Comparison of ENCODE assay signal across 8 cellular contexts in genomic region chr17:35433075-35433894, GRCh38. TPM values are rescaled to one million over a fixed set of nuclear protein-coding genes. Genes with fewer than 3 reads are reported as not detected.
A peak's percentile ranks its signal among the peaks of the same experiment; 100 is the strongest.
DNase-seq lines count a peak whose midpoint lies in the region; ATAC-seq and TF ChIP-seq lines count a peak whose summit lies in the region.

No MANE protein-coding gene starts in this region.

- RAD21 ChIA-PET in HCT116 (lab: Charles Lee; ENCODE audit: low non-redundant PET in 1 of 2, low total read pairs in 2 of 2, uncharacterized antibody in 2 of 2, unreplicated experiment in 2 of 2), result no interaction called here

- H3K9me3 ChIP-seq in HCT116 (ENCODE audit: control insufficient read depth in 1 of 2, insufficient read depth in 1 of 2, low read depth in 1 of 2, low read length in 2 of 2) (no peaks in the 10 kb centered on the region), cardiac muscle cell (ENCODE audit: low read depth) (no peaks in the 10 kb centered on the region), uterus (no peaks in the 10 kb centered on the region)

- peak overlapping the region; percentile 39; the same call in 1 of the 2 replicates for H3K27ac ChIP-seq in HCT116 (ENCODE audit: low read depth, low read length)
- H3K27ac ChIP-seq in cardiac muscle cell, result no peak overlapping the region
- H3K27ac ChIP-seq in uterus, result peak overlapping the region; percentile 84 to 97

- peaks cover 2% of the 10 kb centered on the region for H3K36me3 Mint-ChIP-seq in activated naive CD8-positive, alpha-beta T cell treated with anti-CD3 and anti-CD28 coated beads for 36 hours
- H3K36me3 Mint-ChIP-seq in progenitor cell of endocrine pancreas (ENCODE audit: insufficient read depth), result peaks cover 8% of the 10 kb centered on the region

- peak overlapping the region; percentile 89 for H3K27ac Mint-ChIP-seq in activated naive CD8-positive, alpha-beta T cell treated with anti-CD3 and anti-CD28 coated beads for 36 hours
- peak overlapping the region; percentile 95 for H3K27ac Mint-ChIP-seq in progenitor cell of endocrine pancreas

- H3K4me3 ChIP-seq in HCT116 (replicated peaks in 1 of 2; ENCODE audit: low read depth in 1 of 2, low read length in 2 of 2), result peak overlapping the region in 1 of 2 experiments; percentile 41; a peak in 2 of 4 replicates
- no peak overlapping the region for H3K4me3 ChIP-seq in cardiac muscle cell
- H3K4me3 ChIP-seq in uterus, result peak overlapping the region; percentile 56 to 71

- peak overlapping the region; percentile 84 for H2AFZ ChIP-seq in HCT116 (ENCODE audit: low read depth, low read length, poor library complexity, severe bottlenecking)

- H3K4me1 Mint-ChIP-seq in activated naive CD8-positive, alpha-beta T cell treated with anti-CD3 and anti-CD28 coated beads for 36 hours, result peaks cover 45% of the 10 kb centered on the region
- peaks cover 9% of the 10 kb centered on the region for H3K4me1 Mint-ChIP-seq in progenitor cell of endocrine pancreas (ENCODE audit: low read depth)

- DNase-seq in AG20443 (ENCODE audit: low spot score), result peak; percentile 93
- peak; percentile 85 for DNase-seq in HCT116 (ENCODE audit: low read depth, low spot score)
- DNase-seq in SK-MEL-5 (ENCODE audit: low read depth, low spot score), result peak; percentile 87
- peak; percentile 69 for DNase-seq in activated naive CD8-positive, alpha-beta T cell treated with anti-CD3 and anti-CD28 coated beads for 36 hours
- peak; percentile 65 to 99 for DNase-seq in cardiac muscle cell (ENCODE audit: low read depth in 1 of 2, low spot score in 1 of 2)
- DNase-seq in progenitor cell of endocrine pancreas (ENCODE audit: low spot score, unreplicated experiment), result peak; percentile 13
- DNase-seq in uterus, result peak; percentile 78 to 88

- H3K4me2 ChIP-seq in HCT116 (ENCODE audit: low read length), result peak overlapping the region; percentile 80

- H3K4me1 ChIP-seq in HCT116 (ENCODE audit: control insufficient read depth in 1 of 2, insufficient read depth in 2 of 2, low read length in 2 of 2) (peaks cover 12 to 16% of the 10 kb centered on the region in 2 experiments), cardiac muscle cell (ENCODE audit: low read depth) (no peaks in the 10 kb centered on the region), uterus (no peaks in the 10 kb centered on the region)

- TF ChIP-seq POLR2A in HCT116 (IDR thresholded peaks at IDR 0.05; ENCODE audit: borderline replicate concordance, extremely low read depth, insufficient read depth, insufficient read length), result no peak
- TF ChIP-seq POLR2A in uterus (IDR thresholded peaks at IDR 0.05), result no peak

- in situ Hi-C loops in SK-MEL-5 (cut with HindIII; ENCODE audit: low pct_unique_long_range_greater_than_20kb, low sequenced_read_pairs), result loop anchor here (25.0 kb wide), 1 partner anchor 121 kb away; no protein-coding TSS in a partner anchor

- CTCF ChIA-PET in HCT116 (lab: Charles Lee), result no interaction called here

- BruUV-seq in HCT116 (replicated peaks; lab: Mats Ljungman, UMichigan), result no TSS peak

- no peak for TF ChIP-seq RAD21 in HCT116 (IDR thresholded peaks at IDR 0.05; ENCODE audit: low read depth)

- POLR2A ChIA-PET in HCT116 (lab: Charles Lee), result no interaction called here

- H3K9me3 Mint-ChIP-seq in activated naive CD8-positive, alpha-beta T cell treated with anti-CD3 and anti-CD28 coated beads for 36 hours, result no peaks in the 10 kb centered on the region
- peaks cover 9% of the 10 kb centered on the region for H3K9me3 Mint-ChIP-seq in progenitor cell of endocrine pancreas (ENCODE audit: low read depth)

- H3K79me2 ChIP-seq in HCT116 (ENCODE audit: insufficient read depth, low read length), result no peaks in the 10 kb centered on the region

- H3K4me3 Mint-ChIP-seq in activated naive CD8-positive, alpha-beta T cell treated with anti-CD3 and anti-CD28 coated beads for 36 hours, result peak overlapping the region; percentile 88
- peak overlapping the region; percentile 87 for H3K4me3 Mint-ChIP-seq in progenitor cell of endocrine pancreas (ENCODE audit: low read depth)

- no peaks in the 10 kb centered on the region for H4K20me1 ChIP-seq in HCT116 (ENCODE audit: insufficient read depth)

- intact Hi-C loops in HCT116 (cut with micrococcal nuclease), result no loop called here
- intact Hi-C loops in uterus (cut with DNase I; ENCODE audit: low total_unique reads), result no loop called here

- peak; percentile 96 for ATAC-seq in HCT116
- ATAC-seq in HG03196 (IDR thresholded peaks at IDR 0.05; ENCODE audit: unreplicated experiment), result no peak

- TF ChIP-seq CTCF in HCT116 (IDR thresholded peaks at IDR 0.05 in 2 of 3, conservative IDR thresholded peaks at IDR 0.05 in 1 of 3; ENCODE audit: borderline replicate concordance in 1 of 3, insufficient read depth in 1 of 3, low read depth in 2 of 3, low read length in 2 of 3), result 0 out of 6 replicates have a peak, but pooled peaks of 1 of the 3 experiments have one; percentile 9
- peak; percentile 34 for TF ChIP-seq CTCF in cardiac muscle cell (IDR thresholded peaks at IDR 0.05; ENCODE audit: low read depth, low read length)
- TF ChIP-seq CTCF in progenitor cell of endocrine pancreas (IDR thresholded peaks at IDR 0.05; ENCODE audit: unreplicated experiment), result no peak
- TF ChIP-seq CTCF in uterus (IDR thresholded peaks at IDR 0.05), result peak in 2 of 4 experiments; percentile 9 to 25

- H3K27me3 Mint-ChIP-seq in activated naive CD8-positive, alpha-beta T cell treated with anti-CD3 and anti-CD28 coated beads for 36 hours, result no peaks in the 10 kb centered on the region
- no peaks in the 10 kb centered on the region for H3K27me3 Mint-ChIP-seq in progenitor cell of endocrine pancreas

- H3K36me3 ChIP-seq in HCT116 (ENCODE audit: control insufficient read depth in 1 of 2, insufficient read depth in 2 of 2, low read length in 2 of 2) (no peaks in the 10 kb centered on the region), cardiac muscle cell (no peaks in the 10 kb centered on the region), uterus (no peaks in the 10 kb centered on the region)

- H3K27me3 ChIP-seq in HCT116 (ENCODE audit: insufficient read depth, low read length), result no peaks in the 10 kb centered on the region; the same call in 1 of the 2 replicates
- peaks cover 46% of the 10 kb centered on the region for H3K27me3 ChIP-seq in cardiac muscle cell
- no peaks in the 10 kb centered on the region for H3K27me3 ChIP-seq in uterus

- no peak overlapping the region for H3K9ac ChIP-seq in HCT116 (ENCODE audit: low read length)

- no peaks in the 10 kb centered on the region for H3K9me2 ChIP-seq in HCT116 (ENCODE audit: insufficient read depth)

TF ChIP-seq in HCT116, 20 proteins besides CTCF, POLR2A, EP300 and RAD21 (continues in another document):
- TF ChIP-seq MAX (IDR thresholded peaks at IDR 0.05) (no peak), ZNF274 (IDR thresholded peaks at IDR 0.05; ENCODE audit: low read depth, low read length) (no peak), FOSL1 (IDR thresholded peaks at IDR 0.05; ENCODE audit: low read depth) (peak; percentile 81), SRF (IDR thresholded peaks at IDR 0.05; ENCODE audit: low read depth) (no peak; the same call in 1 of the 2 replicates), TCF7L2 (IDR thresholded peaks at IDR 0.05; ENCODE audit: borderline replicate concordance, extremely low read depth, insufficient read depth, insufficient read length) (no peak), JUND (IDR thresholded peaks at IDR 0.05) (peak; percentile 88), CEBPB (IDR thresholded peaks at IDR 0.05; ENCODE audit: low read depth) (no peak; the same call in 1 of the 2 replicates), POLR2AphosphoS5 (IDR thresholded peaks at IDR 0.05; ENCODE audit: low read depth, low read length) (no peak), ZFX (IDR thresholded peaks at IDR 0.05) (no peak), ATF3 (IDR thresholded peaks at IDR 0.05) (peak; percentile 76), CBX3 (IDR thresholded peaks at IDR 0.05; ENCODE audit: low read depth) (0 out of 2 replicates have a peak, but pooled peaks have one; percentile 56)

RNA-seq across cellular contexts. Expression of gene SLFN12, which starts 1.0 kb away (rescaled TPM):
- total RNA-seq in HCT116 (2021; ENCODE audit: unreplicated experiment) (not detected), cardiac muscle cell (0.81 and 1.0 TPM in 2 replicates), progenitor cell of endocrine pancreas (16.6 and 17.7 TPM in 2 replicates), uterus (10 to 100 TPM in 2 of 4 donors, 1 to 10 TPM in 2; 6.8 to 60.4 (median 12.9) TPM)
- polyA plus RNA-seq in HCT116 (2012), result not detected in 2 replicates
- 3.9 and 4.1 TPM in 2 replicates for total RNA-seq in SK-MEL-5 (2014; rRNA removed; shearing (Covaris generic))
- polyA plus RNA-seq in SK-MEL-5 (2015; cell fraction: cytosol; rRNA removed), result 2.9 and 4.6 TPM in 2 replicates
- polyA plus RNA-seq in SK-MEL-5 (2015; cell fraction: nucleus; rRNA removed), result 13.9 and 18.7 TPM in 2 replicates
- total RNA-seq in activated naive CD8-positive, alpha-beta T cell treated with anti-CD3 and anti-CD28 coated beads for 36 hours, result 1 to 10 TPM; 6.0 to 8.6 TPM
- polyA plus RNA-seq in cardiac muscle cell, result 0.18 and 0.46 TPM in 2 replicates

RNA-seq across cellular contexts. Expression of gene SLFN13, which starts 15.3 kb away (rescaled TPM):
- total RNA-seq in HCT116 (2021; ENCODE audit: unreplicated experiment) (0.10 TPM), cardiac muscle cell (3.5 and 7.9 TPM in 2 replicates), progenitor cell of endocrine pancreas (32.4 and 33.6 TPM in 2 replicates), uterus (10 to 100 TPM in 1 of 4 donors, 1 to 10 TPM in 2, under 1 TPM in 1; 0.51 to 13.7 (median 7.1) TPM)
- not detected in 2 replicates for polyA plus RNA-seq in HCT116 (2012)
- total RNA-seq in SK-MEL-5 (2014; rRNA removed; shearing (Covaris generic)), result not detected in 2 replicates
- not detected in 2 replicates for polyA plus RNA-seq in SK-MEL-5 (2015; cell fraction: cytosol; rRNA removed)
- 0.16 TPM in 1 of 2 replicates, not detected in the other for polyA plus RNA-seq in SK-MEL-5 (2015; cell fraction: nucleus; rRNA removed)
- total RNA-seq in activated naive CD8-positive, alpha-beta T cell treated with anti-CD3 and anti-CD28 coated beads for 36 hours, result 10 to 100 TPM; 22.0 to 22.1 TPM
- polyA plus RNA-seq in cardiac muscle cell, result 4.2 and 5.9 TPM in 2 replicates

RNA-seq across cellular contexts. Expression of gene SLFN11, which starts 59.9 kb away (rescaled TPM):
- total RNA-seq in HCT116 (2021; ENCODE audit: unreplicated experiment), result not detected
- not detected in 2 replicates for polyA plus RNA-seq in HCT116 (2012)
- 0.11 TPM in 1 of 2 replicates, not detected in the other for total RNA-seq in SK-MEL-5 (2014; rRNA removed; shearing (Covaris generic))
- 0.18 and 0.24 TPM in 2 replicates for polyA plus RNA-seq in SK-MEL-5 (2015; cell fraction: cytosol; rRNA removed)
- polyA plus RNA-seq in SK-MEL-5 (2015; cell fraction: nucleus; rRNA removed), result 0.76 and 1.0 TPM in 2 replicates
- 10 to 100 TPM; 35.6 to 37.9 TPM for total RNA-seq in activated naive CD8-positive, alpha-beta T cell treated with anti-CD3 and anti-CD28 coated beads for 36 hours
- total RNA-seq in cardiac muscle cell, result not detected in 2 replicates
- not detected in 2 replicates for polyA plus RNA-seq in cardiac muscle cell
- 2.1 and 3.0 TPM in 2 replicates for total RNA-seq in progenitor cell of endocrine pancreas
- total RNA-seq in uterus, result 10 to 100 TPM; 24.6 to 87.1 (median 54.8) TPM

Comparison
In these comparisons a context has a peak if more than half of its experiments do, and no peak if none do; other contexts are left out.
1. DNase-seq: peak in every context shown above with its lines; median percentile 93 in AG20443; 87 in SK-MEL-5; 85 in HCT116; 83 in uterus; 82 in cardiac muscle cell; 69 in activated naive CD8-positive, alpha-beta T cell treated with anti-CD3 and anti-CD28 coated beads for 36 hours; 13 in progenitor cell of endocrine pancreas.